ENCODE assay signal across 29 cellular contexts in genomic region chr17:74801896-74802295, GRCh38. TPM values are rescaled to one million over a fixed set of nuclear protein-coding genes. Genes with fewer than 3 reads are reported as not detected.
"Had no signal": no experiment of that assay in that cellular context is flagged by ENCODE, and none has a peak within 500 bp of the region (broad histone marks: within the 10 kb centered on the region; RNA-seq: fewer than 3 reads in every experiment).

No MANE protein-coding gene starts in this region.

- H3K4me2 ChIP-seq: SK-N-SH had no signal

- H3K9me3 ChIP-seq: adrenal gland, breast epithelium, SJCRH30, SK-N-SH had no signal

- ATAC-seq: activated CD8-positive, alpha-beta T cell treated with anti-CD3 and anti-CD28 coated beads, Interleukin-2, amount 10 ng/mL, durations not matched to agents 7 days and 5 days; Panc1; Right ventricle myocardium inferior had no signal

- H3K27me3 ChIP-seq: adrenal gland, breast epithelium, SJCRH30 had no signal

- H3K4me1 ChIP-seq: breast epithelium, SJCRH30 had no signal

- H3K36me3 ChIP-seq: breast epithelium had no signal

- H3K4me3 ChIP-seq: adrenal gland, breast epithelium, SJCRH30 had no signal

- DNase-seq: activated CD4-positive, alpha-beta T cell treated with anti-CD3 and anti-CD28 coated beads for 48 hours; activated CD4-positive, alpha-beta T cell treated with anti-CD3 and anti-CD28 coated beads, Interleukin-2, amount 50 U/mL, for 4 hours; activated CD4-positive, CD25-positive, alpha-beta regulatory T cell treated with anti-CD3 and anti-CD28 coated beads, Interleukin-2, amount 50 U/mL, for 72 hours; activated CD8-positive, alpha-beta memory T cell treated with anti-CD3 and anti-CD28 coated beads, Interleukin-2, amount 50 U/mL, for 48 hours; activated CD8-positive, alpha-beta T cell treated with anti-CD3 and anti-CD28 coated beads, Interleukin-2, amount 10 ng/mL, durations not matched to agents 7 days and 5 days; activated naive CD4-positive, alpha-beta T cell treated with anti-CD3 and anti-CD28 coated beads, Interleukin-2, amount 50 U/mL, for 16 hours; activated naive CD8-positive, alpha-beta T cell treated with anti-CD3 and anti-CD28 coated beads, Interleukin-2, amount 10 ng/mL, durations not matched to agents 7 days and 5 days; activated T-cell treated with anti-CD3 and anti-CD28 coated beads, Interleukin-2, amount 50 U/mL, for 1 hour; adrenal gland; aorta; central memory CD4-positive, alpha-beta T cell; Kasumi-1; KBM-7; NCI-H1105 treated with DMSO at 0.1 percent for 48 hours; NCI-H1436 treated with DMSO at 0.1 percent for 48 hours; NCI-H187 treated with DMSO at 0.1 percent for 48 hours; NCI-H2171 treated with DMSO at 0.1 percent for 48 hours; NCI-H226; NCI-H526 treated with DMSO at 0.1 percent for 48 hours; NCI-H82; RPMI8226; SJCRH30; SK-N-SH; T-helper 1 cell had no signal

- H3K27ac ChIP-seq: adrenal gland, breast epithelium, SJCRH30, VCaP had no signal

RNA-seq across cellular contexts. Expression of gene GRIN2C, which starts 57.8 kb away (rescaled TPM):
- total RNA-seq: NCI-H460, SJCRH30 had no signal
